1 cellular context compared by ENCODE assay signal in the genomic region with DNA sequence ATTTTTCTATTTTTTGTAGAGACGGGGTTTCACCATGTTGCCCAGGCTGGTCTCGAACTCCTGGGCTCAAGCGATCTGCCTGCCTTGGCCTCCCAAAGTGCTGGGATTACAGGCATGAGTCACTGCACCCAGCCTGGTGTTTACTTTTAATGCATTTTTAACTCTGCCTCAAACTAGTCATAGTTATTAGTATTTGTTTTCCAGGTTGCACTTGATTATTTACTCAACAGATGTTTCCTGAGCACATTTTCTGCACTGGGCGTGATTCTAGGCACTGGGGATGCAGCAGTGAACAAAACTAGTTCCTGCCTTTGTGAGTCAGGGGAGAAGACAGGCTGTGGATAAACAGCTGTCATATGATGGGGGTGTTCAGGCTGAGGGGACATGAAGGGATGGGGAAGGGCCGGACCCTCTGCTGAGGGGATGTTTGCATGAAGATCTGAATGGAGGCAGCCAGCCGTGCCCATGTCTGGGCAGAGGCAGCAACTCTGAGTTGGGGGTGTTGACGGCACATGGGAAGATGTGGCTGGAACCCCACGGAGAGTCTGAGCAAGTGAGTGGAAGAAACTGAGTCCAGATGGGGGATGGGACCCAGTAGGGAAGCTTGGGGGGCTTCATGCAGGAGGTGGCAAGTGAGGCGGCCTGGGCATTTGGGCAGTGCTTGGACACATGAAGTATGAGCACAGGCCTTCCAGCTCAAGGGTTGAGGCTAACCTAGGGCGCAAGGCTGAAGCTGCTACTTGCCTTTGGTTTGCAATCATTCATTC.
TF ChIP-seq lines count a peak whose summit lies in the region.

No MANE protein-coding gene starts in this region.

TF ChIP-seq in IMR-90, 13 proteins besides CTCF, POLR2A, EP300 and RAD21:
- no peak for TF ChIP-seq ELK1 (IDR thresholded peaks at IDR 0.05; ENCODE audit: borderline replicate concordance, low read depth, low read length)
TF ChIP-seq in IMR-90: peak in this region for 0.
